In genomic region chr2:109702250-109702985, GRCh38 we compare ENCODE assay signal across 13 cellular contexts.
A peak's percentile ranks its signal among the peaks of the same experiment; 100 is the strongest.
DNase-seq lines count a peak whose midpoint lies in the region; ATAC-seq and TF ChIP-seq lines count a peak whose summit lies in the region.
"Had no signal": no experiment of that assay in that cellular context is flagged by ENCODE, and none has a peak within 500 bp of the region (broad histone marks: within the 10 kb centered on the region; RNA-seq: fewer than 3 reads in every experiment).

No MANE protein-coding gene starts in this region.

- no peak overlapping the region for H4K12ac ChIP-seq in trophoblast cell (ENCODE audit: low read depth, low read length)

- H3K4ac ChIP-seq in trophoblast cell (ENCODE audit: low read depth, low read length) = peak overlapping the region; percentile 87

- TF ChIP-seq POLR2A in esophagus squamous epithelium (IDR thresholded peaks at IDR 0.05) = no peak
- no peak for TF ChIP-seq POLR2A in gastrocnemius medialis (IDR thresholded peaks at IDR 0.05)

- ATAC-seq in GM23338 (no peak), HG03025 (IDR thresholded peaks at IDR 0.05; ENCODE audit: low FRiP score, unreplicated experiment) (no peak), HG02885 (IDR thresholded peaks at IDR 0.05; ENCODE audit: poor library complexity, unreplicated experiment) (no peak), gastrocnemius medialis (no peak)
- ATAC-seq: T-cell had no signal

- DNase-seq in GM23338 (ENCODE audit: low spot score) = no peak
- peak; percentile 92 for DNase-seq in SW480 (ENCODE audit: low spot score)
- no peak for DNase-seq in esophagus squamous epithelium (lab: John Stamatoyannopoulos, UW)
- DNase-seq in trophoblast cell = no peak
- DNase-seq in NCI-H774 (lab: John Stamatoyannopoulos, UW) = no peak
- DNase-seq in gastrocnemius medialis = no peak
- DNase-seq: NCI-H524 treated with DMSO at 0.1 percent for 48 hours, T-cell had no signal

- H2BK5ac ChIP-seq in trophoblast cell (ENCODE audit: low read depth, low read length, poor library complexity) = peak overlapping the region; percentile 84

- intact Hi-C loops in esophagus squamous epithelium (cut with DNase I) (loop anchor here (10.0 kb wide), 1 partner anchor 88 kb away; the partner anchor contains the start of genes SEPTIN10 and SOWAHC), gastrocnemius medialis (cut with DNase I; ENCODE audit: low total_unique reads) (no loop called here)

- H3K36me3 ChIP-seq in GM23338 (ENCODE audit: insufficient read depth) = no peaks in the 10 kb centered on the region
- no peaks in the 10 kb centered on the region for H3K36me3 ChIP-seq in esophagus squamous epithelium
- H3K36me3 ChIP-seq in trophoblast cell (ENCODE audit: control insufficient read depth in 1 of 2, insufficient read depth in 2 of 2, low read length in 2 of 2) = no peaks in the 10 kb centered on the region
- H3K36me3 ChIP-seq in gastrocnemius medialis = no peaks in the 10 kb centered on the region
- H3K36me3 ChIP-seq: neutrophil, tibial nerve had no signal

- peak overlapping the region; percentile 92 for H3K14ac ChIP-seq in trophoblast cell (ENCODE audit: low read length)

- peaks cover 51% of the 10 kb centered on the region for H3K4me1 Mint-ChIP-seq in GM23338
- H3K4me1 Mint-ChIP-seq: central memory CD8-positive, alpha-beta T cell; T-cell had no signal

- no peak overlapping the region for H3K9ac ChIP-seq in trophoblast cell (ENCODE audit: low read length)

- H3K79me1 ChIP-seq in trophoblast cell (ENCODE audit: low read length) = peaks cover 27% of the 10 kb centered on the region

- peak overlapping the region; percentile 96 for H4K91ac ChIP-seq in trophoblast cell (ENCODE audit: low read depth, low read length)

- H2BK120ac ChIP-seq in trophoblast cell (ENCODE audit: insufficient read depth, low read length, poor library complexity) = peak overlapping the region; percentile 93

- H2AFZ ChIP-seq in GM23338 = peak overlapping the region; percentile 1; the same call in 1 of the 2 replicates
- H2AFZ ChIP-seq in trophoblast cell (ENCODE audit: insufficient read depth, low read length, poor library complexity) = peak overlapping the region; percentile 41

- H3K9me2 ChIP-seq in GM23338 (ENCODE audit: insufficient read depth) = 0 out of 2 replicates have a peak, but pooled peaks cover 10% of the 10 kb centered on the region

- H3K27ac ChIP-seq in GM23338 (ENCODE audit: low read depth) (no peak overlapping the region), esophagus squamous epithelium (peak overlapping the region; percentile 84 to 94 (median 90)), trophoblast cell (ENCODE audit: low read depth, low read length) (peak overlapping the region; percentile 90), gastrocnemius medialis (no peak overlapping the region)
- H3K27ac ChIP-seq: neutrophil, tibial nerve had no signal

- H3K4me3 Mint-ChIP-seq in GM23338 = no peak overlapping the region
- H3K4me3 Mint-ChIP-seq: central memory CD8-positive, alpha-beta T cell; T-cell had no signal

- in situ Hi-C loops in gastrocnemius medialis (cut with MboI; ENCODE audit: low sequenced_read_pairs in 4 of 4) = no loop called here

- H3F3A ChIP-seq in GM23338 (replicated peaks; ENCODE audit: low read depth) = no peaks in the 10 kb centered on the region

- H3K9me3 ChIP-seq in esophagus squamous epithelium (no peaks in the 10 kb centered on the region), trophoblast cell (ENCODE audit: insufficient read depth, low read depth, low read length) (no peaks in the 10 kb centered on the region), gastrocnemius medialis (no peaks in the 10 kb centered on the region)
- H3K9me3 ChIP-seq: neutrophil, tibial nerve had no signal

- H3K4me1 ChIP-seq in GM23338 (ENCODE audit: insufficient read depth) = peaks cover 27% of the 10 kb centered on the region
- peaks cover 30 to 75% (median 48%) of the 10 kb centered on the region in 3 donors for H3K4me1 ChIP-seq in esophagus squamous epithelium
- peaks cover 29 to 30% of the 10 kb centered on the region in 2 experiments for H3K4me1 ChIP-seq in trophoblast cell (ENCODE audit: control insufficient read depth in 1 of 2, insufficient read depth in 2 of 2, low read length in 2 of 2)
- no peaks in the 10 kb centered on the region for H3K4me1 ChIP-seq in gastrocnemius medialis

- H4K20me1 ChIP-seq in GM23338 (replicated peaks; ENCODE audit: insufficient read depth) = no peaks in the 10 kb centered on the region

- peak overlapping the region; percentile 94 for H2BK12ac ChIP-seq in trophoblast cell (ENCODE audit: low read length)

- TF ChIP-seq CTCF in GM23338 (conservative IDR thresholded peaks at IDR 0.05; ENCODE audit: low read depth in 2 of 2) (no peak), esophagus squamous epithelium (IDR thresholded peaks at IDR 0.05) (no peak), gastrocnemius medialis (IDR thresholded peaks at IDR 0.05 in 4 of 5, conservative IDR thresholded peaks at IDR 0.05 in 1 of 5) (no peak)

- H3K36me3 Mint-ChIP-seq in GM23338 (ENCODE audit: low read depth) = no peaks in the 10 kb centered on the region
- H3K36me3 Mint-ChIP-seq: T-cell had no signal

- peak overlapping the region; percentile 66 for H2AK5ac ChIP-seq in trophoblast cell (ENCODE audit: low read length)

- peak overlapping the region; percentile 50 for H3K18ac ChIP-seq in trophoblast cell (ENCODE audit: low read length)

- H3K9me3 Mint-ChIP-seq in GM23338 = no peaks in the 10 kb centered on the region
- H3K9me3 Mint-ChIP-seq: central memory CD8-positive, alpha-beta T cell; T-cell had no signal

- peak overlapping the region; percentile 62 for H4K8ac ChIP-seq in trophoblast cell (ENCODE audit: low read depth, low read length)

- H3K4me3 ChIP-seq in GM23338 (no peak overlapping the region), esophagus squamous epithelium (peak overlapping the region in 1 of 4 donors; percentile 0), trophoblast cell (ENCODE audit: low read depth, low read length) (no peak overlapping the region), gastrocnemius medialis (no peak overlapping the region)
- H3K4me3 ChIP-seq: tibial nerve had no signal

- no peaks in the 10 kb centered on the region for H3K27me3 ChIP-seq in GM23338 (ENCODE audit: insufficient read depth)
- H3K27me3 ChIP-seq in esophagus squamous epithelium = no peaks in the 10 kb centered on the region
- no peaks in the 10 kb centered on the region for H3K27me3 ChIP-seq in trophoblast cell (ENCODE audit: insufficient read depth, low read length)
- no peaks in the 10 kb centered on the region for H3K27me3 ChIP-seq in gastrocnemius medialis
- H3K27me3 ChIP-seq: tibial nerve had no signal

- no peak overlapping the region for H3K23ac ChIP-seq in trophoblast cell (ENCODE audit: low read length)

- no peak overlapping the region for H3K4me2 ChIP-seq in GM23338
- H3K4me2 ChIP-seq in trophoblast cell (ENCODE audit: low read length) = no peak overlapping the region

- 18 to 40% methylated on average over 9 of the region's 9 CpGs for WGBS in esophagus squamous epithelium, 2 donors
- WGBS in trophoblast cell (ENCODE audit: extremely low coverage, insufficient coverage, insufficient read length) = no CpG with 5 or more reads among the region's 9 CpGs

- peaks cover 6% of the 10 kb centered on the region for H3K27me3 Mint-ChIP-seq in GM23338 (ENCODE audit: insufficient read depth, low read depth, poor library complexity)

- H3K27ac Mint-ChIP-seq in GM23338 = no peak overlapping the region
- H3K27ac Mint-ChIP-seq: T-cell had no signal

- H3K79me2 ChIP-seq in GM23338 (replicated peaks; ENCODE audit: insufficient read depth) (no peaks in the 10 kb centered on the region), trophoblast cell (ENCODE audit: control insufficient read depth, insufficient read depth, low read length, poor library complexity) (peaks cover 7% of the 10 kb centered on the region)

TF ChIP-seq in GM23338, 12 proteins besides CTCF, POLR2A, EP300 and RAD21 (continues in another document):
- TF ChIP-seq REST (IDR thresholded peaks at IDR 0.05; ENCODE audit: unreplicated experiment) = no peak

Comparison
In these comparisons a context has a peak if more than half of its experiments do, and no peak if none do; other contexts are left out.
1. H3K27ac ChIP-seq: peak in esophagus squamous epithelium (4 of 4) and trophoblast cell (single experiment); none in GM23338 (single experiment) and gastrocnemius medialis (0 of 4).